ENCODE assay signal across 12 cellular contexts in the genomic region with DNA sequence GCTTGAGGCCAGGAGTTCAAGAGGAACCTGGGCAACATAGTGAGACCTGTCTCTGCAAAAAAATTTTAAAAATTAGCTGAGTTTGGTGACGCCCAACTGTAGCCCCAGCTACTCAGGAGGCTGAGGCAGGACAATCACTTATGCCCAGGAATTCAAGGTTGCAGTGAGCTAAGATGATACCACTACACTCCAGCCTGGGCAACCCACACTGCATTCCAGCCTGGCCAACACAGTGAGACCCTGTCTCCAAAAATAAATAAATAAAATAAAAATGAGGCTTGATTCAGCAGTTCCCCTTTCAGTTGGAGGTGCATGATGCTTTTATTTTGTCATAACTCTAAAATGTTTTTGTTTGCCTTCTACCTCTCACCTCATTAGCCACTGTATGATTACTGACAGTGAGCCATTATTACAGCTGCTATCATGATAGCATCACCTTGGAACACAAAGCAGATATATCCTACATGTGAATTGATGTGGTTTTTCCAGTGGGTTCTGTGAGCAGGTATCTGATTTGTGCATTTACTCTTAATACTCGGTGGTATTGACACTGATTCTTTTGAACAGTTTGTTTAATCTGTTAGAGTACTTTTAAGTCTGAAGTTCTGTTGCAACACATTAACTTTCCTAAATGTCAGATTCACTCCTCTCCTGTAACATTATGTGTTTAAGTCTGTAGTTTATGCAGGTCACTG.
"Had no signal": no experiment of that assay in that cellular context is flagged by ENCODE, and none has a peak within 500 bp of the region (broad histone marks: within the 10 kb centered on the region; RNA-seq: fewer than 3 reads in every experiment).

No MANE protein-coding gene starts in this region.

- H3K27ac ChIP-seq: coronary artery, foreskin keratinocyte, heart left ventricle, left ventricle myocardium inferior, neural progenitor cell, pancreas had no signal

- H3K4me1 Mint-ChIP-seq: neural progenitor cell had no signal

- H3K4me1 ChIP-seq: heart left ventricle, left ventricle myocardium inferior, neural progenitor cell, pancreas had no signal

- H3K27me3 ChIP-seq: foreskin keratinocyte, heart left ventricle, neural progenitor cell, pancreas had no signal

- H3K4me3 Mint-ChIP-seq: activated CD4-positive, alpha-beta memory T cell treated with anti-CD3 and anti-CD28 coated beads, Interleukin-2, amount 10 ng/mL, durations not matched to agents 7 days and 5 days; activated naive CD4-positive, alpha-beta T cell treated with anti-CD3 and anti-CD28 coated beads for 36 hours; neural progenitor cell; T-helper 2 cell treated with Interferon-gamma antibody and Interleukin-4, amounts not matched to agents 5 μg/mL and 100 μg/mL, for 36 hours had no signal

- H3K9me3 ChIP-seq: heart left ventricle, left ventricle myocardium inferior, pancreas had no signal

- ATAC-seq: foreskin keratinocyte, heart left ventricle, pancreas had no signal

- H3K36me3 ChIP-seq: neural progenitor cell, pancreas had no signal

- H3K27me3 Mint-ChIP-seq: activated CD4-positive, alpha-beta memory T cell treated with anti-CD3 and anti-CD28 coated beads, Interleukin-2, amount 10 ng/mL, durations not matched to agents 7 days and 5 days had no signal

- H3K9me3 Mint-ChIP-seq: activated CD4-positive, alpha-beta memory T cell treated with anti-CD3 and anti-CD28 coated beads, Interleukin-2, amount 10 ng/mL, durations not matched to agents 7 days and 5 days; activated naive CD4-positive, alpha-beta T cell treated with anti-CD3 and anti-CD28 coated beads for 36 hours; neural progenitor cell had no signal

- H3K4me3 ChIP-seq: coronary artery, heart left ventricle, left ventricle myocardium inferior, neural progenitor cell, pancreas had no signal

- H3K27ac Mint-ChIP-seq: activated CD4-positive, alpha-beta memory T cell treated with anti-CD3 and anti-CD28 coated beads, Interleukin-2, amount 10 ng/mL, durations not matched to agents 7 days and 5 days; activated naive CD4-positive, alpha-beta T cell treated with anti-CD3 and anti-CD28 coated beads for 36 hours; neural progenitor cell; T-helper 2 cell treated with Interferon-gamma antibody and Interleukin-4, amounts not matched to agents 5 μg/mL and 100 μg/mL, for 36 hours had no signal

- DNase-seq: activated CD4-positive, alpha-beta memory T cell treated with anti-CD3 and anti-CD28 coated beads, Interleukin-2, amount 10 ng/mL, durations not matched to agents 7 days and 5 days; activated CD8-positive, alpha-beta memory T cell treated with anti-CD3 and anti-CD28 coated beads, Interleukin-2, amount 50 U/mL, for 48 hours; activated naive CD4-positive, alpha-beta T cell treated with anti-CD3 and anti-CD28 coated beads for 36 hours; caudate nucleus; effector CD4-positive, alpha-beta T cell; foreskin keratinocyte; heart left ventricle; left ventricle myocardium inferior; pancreas had no signal
